ENCODE assay signal across 19 cellular contexts in the genomic region with DNA sequence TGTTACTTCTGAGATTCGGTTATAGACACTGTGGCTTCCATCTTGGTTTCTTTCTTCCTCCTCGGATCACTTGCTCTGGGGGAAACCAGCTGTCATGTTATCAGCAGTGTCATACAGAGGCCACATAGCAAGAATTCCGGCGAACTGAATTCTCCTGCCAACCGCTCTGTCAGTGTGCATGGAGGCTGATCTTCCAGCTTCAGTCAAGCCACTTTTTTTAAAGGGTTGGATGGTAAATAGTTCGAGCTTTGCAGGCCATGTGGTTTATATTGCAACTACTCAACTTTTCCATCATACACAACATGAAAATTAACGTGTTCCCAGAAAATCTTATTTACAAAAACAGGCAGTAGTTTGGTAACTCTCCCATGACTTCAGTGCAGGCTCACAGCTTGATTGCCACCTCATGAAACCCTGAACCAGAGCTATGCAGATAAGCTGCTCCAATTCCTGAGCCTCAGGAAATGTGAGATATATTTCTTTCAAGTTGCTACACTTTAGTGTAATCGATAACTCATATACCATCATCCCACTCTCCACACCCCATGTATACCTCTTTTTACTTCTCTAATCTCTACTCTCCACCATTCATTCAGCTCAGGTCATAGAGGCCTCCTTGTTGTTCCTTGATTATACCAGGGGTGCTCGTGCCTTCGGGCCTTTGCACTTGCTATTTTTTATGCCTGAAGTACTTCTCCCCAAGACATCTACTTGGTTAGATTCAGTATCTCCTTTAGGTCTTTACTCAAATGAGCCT. TPM values are rescaled to one million over a fixed set of nuclear protein-coding genes. Genes with fewer than 3 reads are reported as not detected.
DNase-seq lines count a peak whose midpoint lies in the region; ATAC-seq, FAIRE-seq and TF ChIP-seq lines count a peak whose summit lies in the region.
"Had no signal": no experiment of that assay in that cellular context is flagged by ENCODE, and none has a peak within 500 bp of the region (broad histone marks: within the 10 kb centered on the region; RNA-seq: fewer than 3 reads in every experiment).

No MANE protein-coding gene starts in this region.

- H4K20me1 ChIP-seq in HepG2 (ENCODE audit: insufficient read depth, low read length), result peaks cover 10% of the 10 kb centered on the region

- no peak overlapping the region for H3K27ac Mint-ChIP-seq in activated naive CD8-positive, alpha-beta T cell treated with anti-CD3 and anti-CD28 coated beads, Interleukin-2, amount 50 U/mL, for 24 hours
- H3K27ac Mint-ChIP-seq in effector memory CD8-positive, alpha-beta T cell, result peak overlapping the region in 1 of 2 donors; percentile 9

- no peaks in the 10 kb centered on the region for H3K27me3 Mint-ChIP-seq in activated naive CD8-positive, alpha-beta T cell treated with anti-CD3 and anti-CD28 coated beads, Interleukin-2, amount 50 U/mL, for 24 hours
- no peaks in the 10 kb centered on the region for H3K27me3 Mint-ChIP-seq in effector memory CD8-positive, alpha-beta T cell

- H3K79me2 ChIP-seq in HepG2 (ENCODE audit: insufficient read depth, low read length), result no peaks in the 10 kb centered on the region

- no peak overlapping the region for H3K27ac ChIP-seq in HepG2 (ENCODE audit: extremely low read length, insufficient read depth, low read length)
- H3K27ac ChIP-seq in effector memory CD4-positive, alpha-beta T cell (ENCODE audit: insufficient read depth, low read length, poor library complexity, severe bottlenecking), result no peak overlapping the region
- H3K27ac ChIP-seq: ascending aorta, BLaER1, thyroid gland had no signal

- H3K4me3 Mint-ChIP-seq in activated naive CD8-positive, alpha-beta T cell treated with anti-CD3 and anti-CD28 coated beads, Interleukin-2, amount 50 U/mL, for 24 hours, result no peak overlapping the region
- H3K4me3 Mint-ChIP-seq in effector memory CD8-positive, alpha-beta T cell, result no peak overlapping the region

- peak; percentile 15 for ATAC-seq in activated naive CD8-positive, alpha-beta T cell treated with anti-CD3 and anti-CD28 coated beads, Interleukin-2, amount 50 U/mL, for 24 hours
- peak; percentile 51 for ATAC-seq in HepG2
- ATAC-seq in effector memory CD8-positive, alpha-beta T cell (replicated peaks), result no peak

- peaks cover 27% of the 10 kb centered on the region for H3K36me3 Mint-ChIP-seq in activated naive CD8-positive, alpha-beta T cell treated with anti-CD3 and anti-CD28 coated beads, Interleukin-2, amount 50 U/mL, for 24 hours (ENCODE audit: low read depth)
- peaks cover 27% of the 10 kb centered on the region for H3K36me3 Mint-ChIP-seq in effector memory CD8-positive, alpha-beta T cell (ENCODE audit: insufficient read depth)

- no peaks in the 10 kb centered on the region for H3K27me3 ChIP-seq in HepG2 (ENCODE audit: control insufficient read depth in 1 of 2, insufficient read depth in 2 of 2, low read length in 2 of 2)
- no peaks in the 10 kb centered on the region for H3K27me3 ChIP-seq in effector memory CD4-positive, alpha-beta T cell (replicated peaks; ENCODE audit: control insufficient read depth, insufficient read depth, low read length, poor library complexity, severe bottlenecking)
- H3K27me3 ChIP-seq: ascending aorta, BLaER1, thyroid gland had no signal

- TF ChIP-seq POLR2A in HepG2 (IDR thresholded peaks at IDR 0.05; ENCODE audit: insufficient read depth in 1 of 2, low read depth in 2 of 2, low read length in 2 of 2), result no peak

- intact Hi-C loops in HepG2 (cut with micrococcal nuclease; ENCODE audit: unreplicated experiment), result no loop called here

- TF ChIP-seq EP300 in HepG2 (IDR thresholded peaks at IDR 0.05; ENCODE audit: low read depth in 2 of 2, low read length in 2 of 2) (no peak), HepG2 (CRISPR knock-in tag; IDR thresholded peaks at IDR 0.05; ENCODE audit: borderline replicate concordance) (no peak)

- TF ChIP-seq CTCF in HepG2 (CRISPR knock-in tag; IDR thresholded peaks at IDR 0.05), result no peak

- no peaks in the 10 kb centered on the region for H3K9me3 Mint-ChIP-seq in activated naive CD8-positive, alpha-beta T cell treated with anti-CD3 and anti-CD28 coated beads, Interleukin-2, amount 50 U/mL, for 24 hours
- no peaks in the 10 kb centered on the region for H3K9me3 Mint-ChIP-seq in effector memory CD8-positive, alpha-beta T cell

- CTCF ChIA-PET in HepG2 (lab: Yijun Ruan, JAX; ENCODE audit: low intra/inter-chr PET ratio, low total read pairs), result no interaction called here

- POLR2A ChIA-PET in HepG2 (lab: Yijun Ruan, JAX), result no interaction called here

- peak; percentile 40 for DNase-seq in AG20443 (ENCODE audit: low spot score)
- DNase-seq in HT1080 (ENCODE audit: low read depth), result peak; percentile 7
- no peak for DNase-seq in activated naive CD8-positive, alpha-beta T cell treated with anti-CD3 and anti-CD28 coated beads, Interleukin-2, amount 50 U/mL, for 24 hours
- DNase-seq in HepG2 (ENCODE audit: low spot score), result no peak
- DNase-seq in SKM-1 (lab: John Stamatoyannopoulos, UW; ENCODE audit: unreplicated experiment), result no peak
- no peak for DNase-seq in effector memory CD4-positive, alpha-beta T cell
- DNase-seq in effector memory CD8-positive, alpha-beta T cell, result no peak
- no peak for DNase-seq in stimulated activated CD4-positive, alpha-beta T cell treated with anti-CD3 and anti-CD28 coated beads, Interleukin-4, amount 100 ng/mL, for 1 hour
- DNase-seq: activated CD4-positive, CD25-positive, alpha-beta regulatory T cell treated with anti-CD3 and anti-CD28 coated beads, Interleukin-2, amount 50 U/mL, for 72 hours; activated T-cell treated with anti-CD3 and anti-CD28 coated beads, Interleukin-2, amount 50 U/mL, for 48 hours; DMS79 treated with DMSO at 0.1 percent for 48 hours; NCI-H1417; NCI-H345; SK-N-SH; thyroid gland had no signal

- TF ChIP-seq RAD21 in HepG2 (CRISPR knock-in tag; IDR thresholded peaks at IDR 0.05), result no peak

- no peaks in the 10 kb centered on the region for H3K9me3 ChIP-seq in HepG2 (ENCODE audit: low read length)
- no peaks in the 10 kb centered on the region for H3K9me3 ChIP-seq in effector memory CD4-positive, alpha-beta T cell (ENCODE audit: control insufficient read depth, low read length)
- H3K9me3 ChIP-seq: ascending aorta, BLaER1, SK-N-SH, thyroid gland had no signal

- H3K36me3 ChIP-seq in HepG2 (replicated peaks in 1 of 2; ENCODE audit: control insufficient read depth in 1 of 2, insufficient read depth in 2 of 2, low read length in 2 of 2), result peaks cover 3 to 20% of the 10 kb centered on the region in 2 experiments; a peak in 4 of 5 replicates
- peaks cover 27% of the 10 kb centered on the region for H3K36me3 ChIP-seq in effector memory CD4-positive, alpha-beta T cell (ENCODE audit: control insufficient read depth, insufficient read depth, low read length)

- H3K4me1 ChIP-seq in HepG2 (ENCODE audit: insufficient read depth, low read length), result peaks cover 24% of the 10 kb centered on the region
- H3K4me1 ChIP-seq in effector memory CD4-positive, alpha-beta T cell (ENCODE audit: control insufficient read depth, insufficient read depth, low read length, poor library complexity, severe bottlenecking), result peaks cover 4% of the 10 kb centered on the region
- H3K4me1 ChIP-seq: thyroid gland had no signal

- H3K9ac ChIP-seq in HepG2 (ENCODE audit: insufficient read depth, low read depth, low read length), result no peak overlapping the region
- H3K9ac ChIP-seq: BLaER1, SK-N-SH had no signal

- no peak for FAIRE-seq in HepG2 (lab: Jason Lieb, UNC)
- FAIRE-seq: GM12891, keratinocyte had no signal

- WGBS in HepG2 (ENCODE audit: low lambda C conversion rate), result 27% methylated on average over 9 of the region's 10 CpGs

- BruUV-seq in HepG2 (replicated peaks; lab: Mats Ljungman, UMichigan), result no TSS peak

- no peak overlapping the region for H2AFZ ChIP-seq in HepG2 (ENCODE audit: low read length)

- H3K4me2 ChIP-seq in HepG2 (ENCODE audit: low read depth, low read length), result no peak overlapping the region; the same call in 1 of the 2 replicates
- H3K4me2 ChIP-seq: BLaER1, SK-N-SH had no signal

- no peak overlapping the region for H3K4me3 ChIP-seq in HepG2 (replicated peaks in 1 of 3; ENCODE audit: insufficient read depth in 1 of 3, low read depth in 2 of 3, low read length in 3 of 3)
- H3K4me3 ChIP-seq in effector memory CD4-positive, alpha-beta T cell (ENCODE audit: insufficient read depth, low read depth, low read length, poor library complexity, severe bottlenecking), result no peak overlapping the region
- H3K4me3 ChIP-seq: ascending aorta, BLaER1, thyroid gland had no signal

- H3K4me1 Mint-ChIP-seq in activated naive CD8-positive, alpha-beta T cell treated with anti-CD3 and anti-CD28 coated beads, Interleukin-2, amount 50 U/mL, for 24 hours, result peaks cover 18% of the 10 kb centered on the region
- H3K4me1 Mint-ChIP-seq in effector memory CD8-positive, alpha-beta T cell (ENCODE audit: low read depth in 2 of 2), result peaks cover 9% of the 10 kb centered on the region in 2 donors

- in situ Hi-C loops in HepG2 (cut with HindIII; ENCODE audit: extremely low pct_ligation_motif_present, low pct_unique_long_range_greater_than_20kb), result no loop called here

RNA-seq across cellular contexts. Expression of gene RPL22L1, which starts 7.2 kb away (rescaled TPM):
- 337 and 467 TPM in 2 replicates for total RNA-seq in HT1080 (2014; rRNA removed; shearing (Covaris generic))
- polyA plus RNA-seq in HT1080 (2015; cell fraction: cytosol; rRNA removed), result 1,775 and 1,800 TPM in 2 replicates
- polyA plus RNA-seq in HT1080 (2015; cell fraction: nucleus; rRNA removed), result 643 and 722 TPM in 2 replicates
- 150 and 152 TPM in 2 replicates for total RNA-seq in HepG2 (2016; rRNA removed; fragmentation: Illumina TruSeq; extraction: Trizol)
- 116 and 134 TPM in 2 replicates for total RNA-seq in HepG2 (2016; cell fraction: cytosol; rRNA removed; fragmentation: Illumina TruSeq; extraction: Trizol; ENCODE audit: low read depth)
- 151 and 154 TPM in 2 replicates for total RNA-seq in HepG2 (2016; cell fraction: insoluble cytoplasmic fraction; rRNA removed; fragmentation: Illumina TruSeq; extraction: Trizol)
- total RNA-seq in HepG2 (2016; cell fraction: membrane; rRNA removed; fragmentation: Illumina TruSeq; extraction: Trizol), result 153 and 155 TPM in 2 replicates
- total RNA-seq in HepG2 (2016; cell fraction: nucleus; rRNA removed; fragmentation: Illumina TruSeq; extraction: Trizol), result 82.3 and 106 TPM in 2 replicates
- 42.7 and 44.1 TPM in 2 replicates for polyA plus RNA-seq in HepG2 (2011; rRNA removed)
- 23.0 and 50.4 TPM in 2 replicates for polyA plus RNA-seq in HepG2 (2011; cell fraction: cytosol; rRNA removed)
- polyA plus RNA-seq in HepG2 (2011; cell fraction: nucleus; rRNA removed), result 10.1 and 18.0 TPM in 2 replicates
- polyA plus RNA-seq in HepG2 (2012), result 109 and 125 TPM in 2 replicates
- polyA plus RNA-seq in HepG2 (2016; cell fraction: cytosol; fragmentation: Illumina TruSeq; extraction: Trizol; ENCODE audit: low read depth), result 110 and 115 TPM in 2 replicates
- 101 and 141 TPM in 2 replicates for polyA plus RNA-seq in HepG2 (2016; cell fraction: insoluble cytoplasmic fraction; fragmentation: Illumina TruSeq; extraction: Trizol; ENCODE audit: low read depth)
- 105 and 124 TPM in 2 replicates for polyA plus RNA-seq in HepG2 (2016; cell fraction: membrane; fragmentation: Illumina TruSeq; extraction: Trizol; ENCODE audit: low read depth)
- 145 and 173 TPM in 2 replicates for polyA plus RNA-seq in HepG2 (2016; cell fraction: nucleus; fragmentation: Illumina TruSeq; extraction: Trizol; ENCODE audit: insufficient read depth, low read depth)
- 1.2 and 4.4 TPM in 2 replicates for polyA minus RNA-seq in HepG2 (2011; rRNA and poly(A)+ RNA removed; ENCODE audit: low replicate concordance)
- 5.8 and 9.7 TPM in 2 replicates for polyA minus RNA-seq in HepG2 (2011; cell fraction: cytosol; rRNA and poly(A)+ RNA removed)
- 14.3 and 15.4 TPM in 2 replicates for polyA minus RNA-seq in HepG2 (2011; cell fraction: nucleus; rRNA and poly(A)+ RNA removed)

RNA-seq across cellular contexts. Expression of gene EIF5A2, which starts 45.6 kb away (rescaled TPM):
- 30.6 and 33.3 TPM in 2 replicates for total RNA-seq in HT1080 (2014; rRNA removed; shearing (Covaris generic))
- 16.5 and 27.7 TPM in 2 replicates for polyA plus RNA-seq in HT1080 (2015; cell fraction: cytosol; rRNA removed)
- polyA plus RNA-seq in HT1080 (2015; cell fraction: nucleus; rRNA removed), result 9.9 and 13.2 TPM in 2 replicates
- 9.4 and 17.1 TPM in 2 replicates for total RNA-seq in HepG2 (2016; rRNA removed; fragmentation: Illumina TruSeq; extraction: Trizol)
- 4.8 and 6.7 TPM in 2 replicates for total RNA-seq in HepG2 (2016; cell fraction: cytosol; rRNA removed; fragmentation: Illumina TruSeq; extraction: Trizol; ENCODE audit: low read depth)
- total RNA-seq in HepG2 (2016; cell fraction: insoluble cytoplasmic fraction; rRNA removed; fragmentation: Illumina TruSeq; extraction: Trizol), result 10.2 and 16.1 TPM in 2 replicates
- total RNA-seq in HepG2 (2016; cell fraction: membrane; rRNA removed; fragmentation: Illumina TruSeq; extraction: Trizol), result 10.1 and 11.5 TPM in 2 replicates
- total RNA-seq in HepG2 (2016; cell fraction: nucleus; rRNA removed; fragmentation: Illumina TruSeq; extraction: Trizol), result 1.7 and 4.2 TPM in 2 replicates
- polyA plus RNA-seq in HepG2 (2011; rRNA removed), result 3.5 and 4.7 TPM in 2 replicates
- polyA plus RNA-seq in HepG2 (2011; cell fraction: cytosol; rRNA removed), result 2.7 and 2.9 TPM in 2 replicates
- polyA plus RNA-seq in HepG2 (2011; cell fraction: nucleus; rRNA removed), result 0.97 and 1.3 TPM in 2 replicates
- polyA plus RNA-seq in HepG2 (2012), result 3.9 and 4.9 TPM in 2 replicates
- 6.6 and 7.3 TPM in 2 replicates for polyA plus RNA-seq in HepG2 (2016; cell fraction: cytosol; fragmentation: Illumina TruSeq; extraction: Trizol; ENCODE audit: low read depth)
- 11.9 and 12.3 TPM in 2 replicates for polyA plus RNA-seq in HepG2 (2016; cell fraction: insoluble cytoplasmic fraction; fragmentation: Illumina TruSeq; extraction: Trizol; ENCODE audit: low read depth)
- polyA plus RNA-seq in HepG2 (2016; cell fraction: membrane; fragmentation: Illumina TruSeq; extraction: Trizol; ENCODE audit: low read depth), result 6.7 and 7.0 TPM in 2 replicates
- 7.2 and 8.5 TPM in 2 replicates for polyA plus RNA-seq in HepG2 (2016; cell fraction: nucleus; fragmentation: Illumina TruSeq; extraction: Trizol; ENCODE audit: insufficient read depth, low read depth)
- polyA minus RNA-seq in HepG2 (2011; rRNA and poly(A)+ RNA removed; ENCODE audit: low replicate concordance), result 4.2 and 9.9 TPM in 2 replicates
- polyA minus RNA-seq in HepG2 (2011; cell fraction: cytosol; rRNA and poly(A)+ RNA removed), result 1.7 and 2.8 TPM in 2 replicates
- 3.9 and 4.7 TPM in 2 replicates for polyA minus RNA-seq in HepG2 (2011; cell fraction: nucleus; rRNA and poly(A)+ RNA removed)

Comparison
In these comparisons a context has a peak if more than half of its experiments do, and no peak if none do; other contexts are left out.
1. DNase-seq: peak in AG20443 (single experiment) and HT1080 (single experiment); none in activated naive CD8-positive, alpha-beta T cell treated with anti-CD3 and anti-CD28 coated beads, Interleukin-2, amount 50 U/mL, for 24 hours (single experiment), HepG2 (single experiment), SKM-1 (single experiment), effector memory CD4-positive, alpha-beta T cell (0 of 3), effector memory CD8-positive, alpha-beta T cell (0 of 3) and stimulated activated CD4-positive, alpha-beta T cell treated with anti-CD3 and anti-CD28 coated beads, Interleukin-4, amount 100 ng/mL, for 1 hour (single experiment).